ENCODE assay signal across 11 cellular contexts in the genomic region with DNA sequence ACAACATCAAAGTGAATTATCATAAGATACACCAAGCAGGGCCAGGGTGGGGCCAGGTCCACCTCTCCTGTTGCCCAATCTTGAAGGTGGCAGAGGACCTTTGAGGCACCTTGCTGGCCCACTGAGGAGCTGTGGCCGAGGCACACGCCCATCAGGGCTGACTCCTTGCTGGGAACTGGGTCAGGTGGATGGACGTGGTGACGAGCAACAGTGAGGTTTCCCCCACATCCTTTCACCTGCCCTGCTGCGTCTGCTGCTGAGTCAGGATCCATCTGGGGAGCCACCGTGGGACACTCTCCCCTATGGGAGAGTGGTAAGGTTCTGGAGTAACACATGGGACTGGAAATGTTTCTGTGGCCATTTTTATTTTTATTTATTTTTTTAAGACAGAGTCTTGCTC. TPM values are rescaled to one million over a fixed set of nuclear protein-coding genes. Genes with fewer than 3 reads are reported as not detected.
A peak's percentile ranks its signal among the peaks of the same experiment; 100 is the strongest.
DNase-seq lines count a peak whose midpoint lies in the region; ATAC-seq lines count a peak whose summit lies in the region.
"Had no signal": no experiment of that assay in that cellular context is flagged by ENCODE, and none has a peak within 500 bp of the region (broad histone marks: within the 10 kb centered on the region; RNA-seq: fewer than 3 reads in every experiment).

No MANE protein-coding gene starts in this region.

- DNase-seq in stimulated activated CD4-positive, alpha-beta T cell treated with anti-CD3 and anti-CD28 coated beads, Interleukin-1b, Interleukin-23, amount 100 ng/mL, for 48 hours, result peak; percentile 68
- DNase-seq in stimulated activated CD4-positive, alpha-beta T cell treated with anti-CD3 and anti-CD28 coated beads, Interleukin-4, amount 100 ng/mL, for 1 hour, result no peak
- peak; percentile 83 for DNase-seq in activated CD4-positive, alpha-beta memory T cell treated with anti-CD3 and anti-CD28 coated beads for 36 hours
- no peak for DNase-seq in NCI-H69 (lab: John Stamatoyannopoulos, UW)
- no peak for DNase-seq in cortex of kidney (lab: John Stamatoyannopoulos, UW)
- no peak for DNase-seq in OCI-M2 (lab: John Stamatoyannopoulos, UW; ENCODE audit: unreplicated experiment)
- DNase-seq: DMS79, HCEC 1CT, NCI-H2029 had no signal

- H3K9me3 Mint-ChIP-seq in activated CD4-positive, alpha-beta memory T cell treated with anti-CD3 and anti-CD28 coated beads for 36 hours, result no peaks in the 10 kb centered on the region
- no peaks in the 10 kb centered on the region for H3K9me3 Mint-ChIP-seq in dendritic cell treated with granulocyte-macrophage colony-stimulating factor and Interleukin-4, amounts not matched to agents 40 ng/mL and 50 ng/mL, for 4 days

- H3K4me3 Mint-ChIP-seq in activated CD4-positive, alpha-beta memory T cell treated with anti-CD3 and anti-CD28 coated beads for 36 hours, result peak overlapping the region; percentile 25
- no peak overlapping the region for H3K4me3 Mint-ChIP-seq in dendritic cell treated with granulocyte-macrophage colony-stimulating factor and Interleukin-4, amounts not matched to agents 40 ng/mL and 50 ng/mL, for 4 days

- no peaks in the 10 kb centered on the region for H3K27me3 Mint-ChIP-seq in activated CD4-positive, alpha-beta memory T cell treated with anti-CD3 and anti-CD28 coated beads for 36 hours
- no peaks in the 10 kb centered on the region for H3K27me3 Mint-ChIP-seq in dendritic cell treated with granulocyte-macrophage colony-stimulating factor and Interleukin-4, amounts not matched to agents 40 ng/mL and 50 ng/mL, for 4 days

- peaks cover 10% of the 10 kb centered on the region for H3K36me3 Mint-ChIP-seq in activated CD4-positive, alpha-beta memory T cell treated with anti-CD3 and anti-CD28 coated beads for 36 hours
- H3K36me3 Mint-ChIP-seq in dendritic cell treated with granulocyte-macrophage colony-stimulating factor and Interleukin-4, amounts not matched to agents 40 ng/mL and 50 ng/mL, for 4 days (ENCODE audit: low read depth), result peaks cover 75% of the 10 kb centered on the region

- intact Hi-C loops in activated CD4-positive, alpha-beta memory T cell treated with anti-CD3 and anti-CD28 coated beads for 36 hours (cut with micrococcal nuclease), result loop anchor here (10.0 kb wide), 1 partner anchor 436 kb away; no protein-coding TSS in a partner anchor
- intact Hi-C loops in dendritic cell treated with granulocyte-macrophage colony-stimulating factor and Interleukin-4, amounts not matched to agents 40 ng/mL and 50 ng/mL, for 4 days (cut with micrococcal nuclease), result loop anchor here (5.0 kb wide), 1 partner anchor 34 kb away; no protein-coding TSS in a partner anchor

- no peak for ATAC-seq in HG03432 (IDR thresholded peaks at IDR 0.05; ENCODE audit: unreplicated experiment)

- CTCF ChIA-PET in activated CD4-positive, alpha-beta memory T cell treated with anti-CD3 and anti-CD28 coated beads for 36 hours (lab: Charles Lee), result interaction anchor here (0.7 to 2.8 kb wide), 4 partner anchors 15 to 134 kb away, joined by 3 to 9 read pairs (median 4); a partner anchor contains a TSS

- H3K4me1 Mint-ChIP-seq in activated CD4-positive, alpha-beta memory T cell treated with anti-CD3 and anti-CD28 coated beads for 36 hours (ENCODE audit: low read depth), result peaks cover 51% of the 10 kb centered on the region
- H3K4me1 Mint-ChIP-seq in dendritic cell treated with granulocyte-macrophage colony-stimulating factor and Interleukin-4, amounts not matched to agents 40 ng/mL and 50 ng/mL, for 4 days (ENCODE audit: low read depth), result peaks cover 57% of the 10 kb centered on the region

- H3K27ac Mint-ChIP-seq in activated CD4-positive, alpha-beta memory T cell treated with anti-CD3 and anti-CD28 coated beads for 36 hours, result peak overlapping the region; percentile 98
- H3K27ac Mint-ChIP-seq in dendritic cell treated with granulocyte-macrophage colony-stimulating factor and Interleukin-4, amounts not matched to agents 40 ng/mL and 50 ng/mL, for 4 days, result peak overlapping the region; percentile 85

- POLR2A ChIA-PET in activated CD4-positive, alpha-beta memory T cell treated with anti-CD3 and anti-CD28 coated beads for 36 hours (lab: Charles Lee), result interaction anchor here (1.4 to 4.6 kb wide), 11 partner anchors 9 to 133 kb away, joined by 3 to 52 read pairs (median 10); a partner anchor contains a TSS

RNA-seq across cellular contexts. Expression of a gene that starts 17.3 kb away (rescaled TPM):
- 100 to 1,000 TPM; 576 to 590 TPM for total RNA-seq in activated CD4-positive, alpha-beta memory T cell treated with anti-CD3 and anti-CD28 coated beads for 36 hours

RNA-seq across cellular contexts. Expression of a gene that starts 33.2 kb away (rescaled TPM):
- total RNA-seq in activated CD4-positive, alpha-beta memory T cell treated with anti-CD3 and anti-CD28 coated beads for 36 hours, result 10 to 100 TPM; 18.0 to 21.1 TPM

RNA-seq across cellular contexts. Expression of a gene that starts 52.0 kb away (rescaled TPM):
- total RNA-seq in activated CD4-positive, alpha-beta memory T cell treated with anti-CD3 and anti-CD28 coated beads for 36 hours, result 10 to 100 TPM; 98.1 to 99.2 TPM

Comparison
In these comparisons a context has a peak if more than half of its experiments do, and no peak if none do; other contexts are left out.
1. DNase-seq: peak in stimulated activated CD4-positive, alpha-beta T cell treated with anti-CD3 and anti-CD28 coated beads, Interleukin-1b, Interleukin-23, amount 100 ng/mL, for 48 hours (single experiment) and activated CD4-positive, alpha-beta memory T cell treated with anti-CD3 and anti-CD28 coated beads for 36 hours (single experiment); none in stimulated activated CD4-positive, alpha-beta T cell treated with anti-CD3 and anti-CD28 coated beads, Interleukin-4, amount 100 ng/mL, for 1 hour (single experiment), NCI-H69 (single experiment), cortex of kidney (single experiment) and OCI-M2 (single experiment).